23 cellular contexts compared by ENCODE assay signal in the genomic region with DNA sequence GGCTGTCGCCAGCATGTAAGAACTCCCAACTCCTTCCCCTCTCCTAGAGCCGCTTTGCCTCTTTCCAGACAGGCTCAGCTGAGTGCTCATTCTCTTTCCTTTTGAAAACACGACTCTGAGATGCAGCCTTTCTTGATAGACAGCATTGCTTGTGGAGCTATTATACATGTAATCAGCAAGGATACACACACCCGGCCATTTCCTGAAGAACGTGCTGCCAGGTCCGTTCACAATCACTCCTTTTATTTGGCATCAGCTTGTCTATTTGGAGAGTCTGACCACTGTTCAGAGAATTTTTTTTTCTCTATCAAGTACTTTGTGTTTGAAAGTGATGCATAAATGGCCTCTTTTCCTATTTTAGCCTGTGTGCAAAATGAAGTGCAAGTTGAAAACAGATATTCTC.
DNase-seq lines count a peak whose midpoint lies in the region; ATAC-seq and TF ChIP-seq lines count a peak whose summit lies in the region.
"Had no signal": no experiment of that assay in that cellular context is flagged by ENCODE, and none has a peak within 500 bp of the region (broad histone marks: within the 10 kb centered on the region; RNA-seq: fewer than 3 reads in every experiment).

No MANE protein-coding gene starts in this region.

- no peak overlapping the region for H3K4me3 Mint-ChIP-seq in activated CD8-positive, alpha-beta T cell treated with anti-CD3 and anti-CD28 coated beads, Interleukin-2, amount 10 ng/mL, durations not matched to agents 7 days and 5 days
- H3K4me3 Mint-ChIP-seq: central memory CD8-positive, alpha-beta T cell; neural progenitor cell; stimulated activated effector memory CD8-positive, alpha-beta T cell treated with anti-CD3 and anti-CD28 coated beads, Interleukin-12 subunit alpha, Interleukin-12 subunit beta, amount 100 ng/mL, for 72 hours had no signal

- CTCF ChIA-PET in activated CD8-positive, alpha-beta T cell treated with anti-CD3 and anti-CD28 coated beads, Interleukin-2, amount 10 ng/mL, durations not matched to agents 7 days and 5 days (lab: Charles Lee), result no interaction called here

- H3K36me3 ChIP-seq in vagina, result no peaks in the 10 kb centered on the region
- H3K36me3 ChIP-seq: esophagus muscularis mucosa, neural progenitor cell had no signal

- TF ChIP-seq POLR2A in vagina (IDR thresholded peaks at IDR 0.05), result no peak

- no peaks in the 10 kb centered on the region for H3K4me1 Mint-ChIP-seq in activated CD8-positive, alpha-beta T cell treated with anti-CD3 and anti-CD28 coated beads, Interleukin-2, amount 10 ng/mL, durations not matched to agents 7 days and 5 days (ENCODE audit: low read depth)
- H3K4me1 Mint-ChIP-seq: central memory CD8-positive, alpha-beta T cell; neural progenitor cell; stimulated activated effector memory CD8-positive, alpha-beta T cell treated with anti-CD3 and anti-CD28 coated beads, Interleukin-12 subunit alpha, Interleukin-12 subunit beta, amount 100 ng/mL, for 72 hours had no signal

- H3K9me3 ChIP-seq in right cardiac atrium (ENCODE audit: control insufficient read depth, low read length), result no peaks in the 10 kb centered on the region
- no peaks in the 10 kb centered on the region for H3K9me3 ChIP-seq in vagina
- H3K9me3 ChIP-seq: esophagus muscularis mucosa had no signal

- no peak overlapping the region for H3K27ac Mint-ChIP-seq in activated CD8-positive, alpha-beta T cell treated with anti-CD3 and anti-CD28 coated beads, Interleukin-2, amount 10 ng/mL, durations not matched to agents 7 days and 5 days
- H3K27ac Mint-ChIP-seq: neural progenitor cell; progenitor cell of endocrine pancreas; stimulated activated effector memory CD8-positive, alpha-beta T cell treated with anti-CD3 and anti-CD28 coated beads, Interleukin-12 subunit alpha, Interleukin-12 subunit beta, amount 100 ng/mL, for 72 hours had no signal

- ATAC-seq in right cardiac atrium (peak; percentile 88 to 95), HG02623 (IDR thresholded peaks at IDR 0.05; ENCODE audit: unreplicated experiment) (no peak)
- no peak for ATAC-seq in activated CD8-positive, alpha-beta T cell treated with anti-CD3 and anti-CD28 coated beads, Interleukin-2, amount 10 ng/mL, durations not matched to agents 7 days and 5 days
- ATAC-seq: stimulated activated effector memory CD8-positive, alpha-beta T cell treated with anti-CD3 and anti-CD28 coated beads, Interleukin-12 subunit alpha, Interleukin-12 subunit beta, amount 100 ng/mL, for 72 hours had no signal

- POLR2A ChIA-PET in activated CD8-positive, alpha-beta T cell treated with anti-CD3 and anti-CD28 coated beads, Interleukin-2, amount 10 ng/mL, durations not matched to agents 7 days and 5 days (lab: Charles Lee), result no interaction called here

- intact Hi-C loops in right cardiac atrium (cut with DNase I) (no loop called here), vagina (cut with DNase I) (no loop called here)

- H3K27ac ChIP-seq in right cardiac atrium (ENCODE audit: low read length) (no peak overlapping the region), vagina (no peak overlapping the region)
- H3K27ac ChIP-seq: C4-2B, esophagus muscularis mucosa, GM23248, neural progenitor cell had no signal

- H3K4me3 ChIP-seq in epithelial cell of esophagus (ENCODE audit: low read length) (no peak overlapping the region), right cardiac atrium (ENCODE audit: low read length) (peak overlapping the region; percentile 7), vagina (no peak overlapping the region)
- H3K4me3 ChIP-seq: esophagus muscularis mucosa, GM23248, neural progenitor cell, skin epidermis had no signal

- DNase-seq in Ammon's horn (ENCODE audit: low spot score) (peak; percentile 9), NCI-H748 (lab: John Stamatoyannopoulos, UW; ENCODE audit: unreplicated experiment) (peak; percentile 51), epithelial cell of esophagus (ENCODE audit: low read depth) (peak; percentile 40), right cardiac atrium (peak; percentile 31 to 74 (median 69)), NCI-H524 (lab: John Stamatoyannopoulos, UW) (no peak), vagina (ENCODE audit: extremely low spot score in 2 of 2) (no peak)
- DNase-seq in activated CD8-positive, alpha-beta T cell treated with anti-CD3 and anti-CD28 coated beads, Interleukin-2, amount 10 ng/mL, durations not matched to agents 7 days and 5 days, result no peak
- DNase-seq: activated CD4-positive, CD25-positive, alpha-beta regulatory T cell treated with anti-CD3 and anti-CD28 coated beads, Interleukin-2, amount 50 U/mL, for 72 hours; activated naive CD4-positive, alpha-beta T cell treated with Interleukin-2 at 50 U/mL for 16 hours; activated T-cell treated with anti-CD3 and anti-CD28 coated beads, Interleukin-2, amount 50 U/mL, for 1 hour; amniotic stem cell; GM23248; NCI-H1105; NCI-H524 treated with DMSO at 0.1 percent for 48 hours; stimulated activated CD4-positive, alpha-beta T cell treated with anti-CD3 and anti-CD28 coated beads, Interleukin-1b, Interleukin-23, amount 100 ng/mL, for 48 hours had no signal

- TF ChIP-seq CTCF in epithelial cell of esophagus (IDR thresholded peaks at IDR 0.05; ENCODE audit: insufficient read depth, low read depth, low read length, missing control alignments) (no peak), vagina (IDR thresholded peaks at IDR 0.05) (no peak)

- H3K27me3 Mint-ChIP-seq in activated CD8-positive, alpha-beta T cell treated with anti-CD3 and anti-CD28 coated beads, Interleukin-2, amount 10 ng/mL, durations not matched to agents 7 days and 5 days (ENCODE audit: low read depth), result no peaks in the 10 kb centered on the region
- H3K27me3 Mint-ChIP-seq: central memory CD8-positive, alpha-beta T cell; progenitor cell of endocrine pancreas had no signal

- peaks cover 4% of the 10 kb centered on the region for H3K9me3 Mint-ChIP-seq in activated CD8-positive, alpha-beta T cell treated with anti-CD3 and anti-CD28 coated beads, Interleukin-2, amount 10 ng/mL, durations not matched to agents 7 days and 5 days (ENCODE audit: insufficient read depth)

- WGBS in right cardiac atrium, result 8% methylated on average over 6 of the region's 6 CpGs

- H3K4me1 ChIP-seq in right cardiac atrium (ENCODE audit: control insufficient read depth, insufficient read depth, low read length), result peaks cover 12% of the 10 kb centered on the region
- no peaks in the 10 kb centered on the region for H3K4me1 ChIP-seq in vagina
- H3K4me1 ChIP-seq: neural progenitor cell had no signal

- H3K27me3 ChIP-seq in right cardiac atrium (ENCODE audit: control insufficient read depth, insufficient read depth) (no peaks in the 10 kb centered on the region), vagina (no peaks in the 10 kb centered on the region)
- H3K27me3 ChIP-seq: esophagus muscularis mucosa, neural progenitor cell had no signal

- no peaks in the 10 kb centered on the region for H3K36me3 Mint-ChIP-seq in activated CD8-positive, alpha-beta T cell treated with anti-CD3 and anti-CD28 coated beads, Interleukin-2, amount 10 ng/mL, durations not matched to agents 7 days and 5 days (ENCODE audit: low read depth)
- H3K36me3 Mint-ChIP-seq: neural progenitor cell; stimulated activated effector memory CD8-positive, alpha-beta T cell treated with anti-CD3 and anti-CD28 coated beads, Interleukin-12 subunit alpha, Interleukin-12 subunit beta, amount 100 ng/mL, for 72 hours had no signal

Comparison
In these comparisons a context has a peak if more than half of its experiments do, and no peak if none do; other contexts are left out.
1. DNase-seq: peak in Ammon's horn (single experiment), NCI-H748 (single experiment), epithelial cell of esophagus (single experiment) and right cardiac atrium (3 of 3); none in NCI-H524 (0 of 2), activated CD8-positive, alpha-beta T cell treated with anti-CD3 and anti-CD28 coated beads, Interleukin-2, amount 10 ng/mL, durations not matched to agents 7 days and 5 days (single experiment) and vagina (0 of 2).
2. ATAC-seq: peak in right cardiac atrium (2 of 2); none in activated CD8-positive, alpha-beta T cell treated with anti-CD3 and anti-CD28 coated beads, Interleukin-2, amount 10 ng/mL, durations not matched to agents 7 days and 5 days (single experiment) and HG02623 (single experiment).